Comparison of ENCODE assay signal across 17 cellular contexts in genomic region chr4:156778093-156778492, GRCh38.
DNase-seq lines count a peak whose midpoint lies in the region; ATAC-seq and TF ChIP-seq lines count a peak whose summit lies in the region.
"Had no signal": no experiment of that assay in that cellular context is flagged by ENCODE, and none has a peak within 500 bp of the region (broad histone marks: within the 10 kb centered on the region; RNA-seq: fewer than 3 reads in every experiment).

No MANE protein-coding gene starts in this region.

- H3K36me3 ChIP-seq in RWPE2 (ENCODE audit: low read depth) (peaks cover 8% of the 10 kb centered on the region; the same call in 1 of the 2 replicates), fibroblast of lung (ENCODE audit: control insufficient read depth, insufficient read depth, low read length) (no peaks in the 10 kb centered on the region), sigmoid colon (no peaks in the 10 kb centered on the region), right lobe of liver (no peaks in the 10 kb centered on the region)
- H3K36me3 ChIP-seq: left ventricle myocardium inferior, neutrophil had no signal

- no peak overlapping the region for H3K9ac ChIP-seq in fibroblast of lung (ENCODE audit: insufficient read depth, low read length)

- TF ChIP-seq CTCF in AG10803 (conservative IDR thresholded peaks at IDR 0.05; ENCODE audit: low read length) (no peak), RWPE2 (IDR thresholded peaks at IDR 0.05; ENCODE audit: poor library complexity, severe bottlenecking) (no peak), fibroblast of lung (conservative IDR thresholded peaks at IDR 0.05 in 1 of 2, IDR thresholded peaks at IDR 0.05 in 1 of 2; ENCODE audit: low read depth in 1 of 2, low read length in 2 of 2) (no peak), sigmoid colon (IDR thresholded peaks at IDR 0.05) (no peak), right lobe of liver (IDR thresholded peaks at IDR 0.05) (no peak)

- peaks cover 8% of the 10 kb centered on the region for H3K79me2 ChIP-seq in fibroblast of lung (ENCODE audit: control insufficient read depth, insufficient read depth, low read length)

- H3K4me2 ChIP-seq in fibroblast of lung (ENCODE audit: extremely low read depth, insufficient read depth, low read length), result peak overlapping the region; percentile 11

- H3K4me1 ChIP-seq in RWPE2 (ENCODE audit: insufficient read depth, poor library complexity, severe bottlenecking) (peaks cover 99% of the 10 kb centered on the region), fibroblast of lung (ENCODE audit: control insufficient read depth, extremely low read depth, insufficient read depth, low read length) (peaks cover 10% of the 10 kb centered on the region), sigmoid colon (peaks cover 0 to 59% (median 36%) of the 10 kb centered on the region in 4 donors), right lobe of liver (no peaks in the 10 kb centered on the region), right cardiac atrium (ENCODE audit: control insufficient read depth, insufficient read depth, low read length) (peaks cover 1% of the 10 kb centered on the region)

- no peak for ATAC-seq in RWPE2 (ENCODE audit: low read depth)
- no peak for ATAC-seq in right lobe of liver
- ATAC-seq in right cardiac atrium, result no peak
- ATAC-seq: activated CD8-positive, alpha-beta memory T cell treated with anti-CD3 and anti-CD28 coated beads, Interleukin-2, amount 10 ng/mL, durations not matched to agents 7 days and 5 days; stimulated activated naive B cell treated with anti-CD40 and anti-IgM and Interleukin-4, amounts not matched to agents 10 μg/mL and 1 μg/mL and 100 μg/mL, for 72 hours had no signal

- DNase-seq in AG10803 (ENCODE audit: low read depth) (peak; percentile 71), RWPE2 (ENCODE audit: low spot score) (no peak), fibroblast of lung (ENCODE audit: low read depth in 2 of 2) (peak; percentile 46 to 85), sigmoid colon (no peak), right lobe of liver (no peak), right cardiac atrium (no peak)
- DNase-seq in stimulated activated CD4-positive, alpha-beta T cell treated with anti-CD3 and anti-CD28 coated beads, Interleukin-1b, Interleukin-23, amount 100 ng/mL, for 48 hours, result no peak
- DNase-seq in NK-92 treated with Interleukin-12 subunit alpha and Interleukin-12 subunit beta, amount 100 ng/mL, for 24 hours (lab: John Stamatoyannopoulos, UW), result no peak
- DNase-seq: ACHN; activated CD8-positive, alpha-beta memory T cell treated with anti-CD3 and anti-CD28 coated beads, Interleukin-2, amount 10 ng/mL, durations not matched to agents 7 days and 5 days; activated naive CD8-positive, alpha-beta T cell treated with anti-CD3 and anti-CD28 coated beads for 36 hours; erythroblast; left ventricle myocardium inferior; NCI-H2029 treated with DMSO at 0.1 percent for 48 hours; retina; stimulated activated naive B cell treated with anti-CD40 and anti-IgM and Interleukin-4, amounts not matched to agents 10 μg/mL and 1 μg/mL and 100 μg/mL, for 72 hours had no signal

- H3K4me3 ChIP-seq in AG10803 (ENCODE audit: low read length) (no peak overlapping the region), RWPE2 (ENCODE audit: severe bottlenecking) (no peak overlapping the region), fibroblast of lung (replicated peaks in 1 of 4; ENCODE audit: control extremely low read depth in 1 of 4, insufficient read depth in 1 of 4, low read depth in 3 of 4, low read length in 4 of 4) (no peak overlapping the region), sigmoid colon (no peak overlapping the region), right lobe of liver (no peak overlapping the region), right cardiac atrium (ENCODE audit: low read length) (no peak overlapping the region)
- H3K4me3 ChIP-seq: left ventricle myocardium inferior had no signal

- H4K20me1 ChIP-seq in fibroblast of lung (ENCODE audit: control insufficient read depth, extremely low read depth, insufficient read depth, low read length), result no peaks in the 10 kb centered on the region

- no peaks in the 10 kb centered on the region for H3K9me3 ChIP-seq in RWPE2 (ENCODE audit: severe bottlenecking)
- no peaks in the 10 kb centered on the region for H3K9me3 ChIP-seq in fibroblast of lung (ENCODE audit: control insufficient read depth, insufficient read depth, low read depth, low read length)
- no peaks in the 10 kb centered on the region for H3K9me3 ChIP-seq in sigmoid colon
- H3K9me3 ChIP-seq in right lobe of liver, result no peaks in the 10 kb centered on the region
- no peaks in the 10 kb centered on the region for H3K9me3 ChIP-seq in right cardiac atrium (ENCODE audit: control insufficient read depth, low read length)
- H3K9me3 ChIP-seq: left ventricle myocardium inferior, neutrophil had no signal

- H3K27me3 ChIP-seq in RWPE2 (ENCODE audit: insufficient read depth, poor library complexity, severe bottlenecking) (no peaks in the 10 kb centered on the region), fibroblast of lung (ENCODE audit: control insufficient read depth, insufficient read depth, low read length) (no peaks in the 10 kb centered on the region), sigmoid colon (no peaks in the 10 kb centered on the region), right lobe of liver (no peaks in the 10 kb centered on the region), right cardiac atrium (ENCODE audit: control insufficient read depth, insufficient read depth) (no peaks in the 10 kb centered on the region)
- H3K27me3 ChIP-seq: neutrophil had no signal

- intact Hi-C loops in sigmoid colon (cut with DNase I), result loop anchor here (10.0 kb wide), 1 partner anchor 267 kb away; no protein-coding TSS in a partner anchor
- intact Hi-C loops in right lobe of liver (cut with DNase I), result no loop called here
- intact Hi-C loops in right cardiac atrium (cut with DNase I), result no loop called here

- H2AFZ ChIP-seq in fibroblast of lung (ENCODE audit: low read length), result no peak overlapping the region

- TF ChIP-seq EP300 in sigmoid colon (IDR thresholded peaks at IDR 0.05), result no peak

- TF ChIP-seq POLR2A in sigmoid colon (IDR thresholded peaks at IDR 0.05) (no peak), right lobe of liver (IDR thresholded peaks at IDR 0.05) (no peak)

- WGBS in sigmoid colon, 2 donors, result 71 to 72% methylated on average over 1 of the region's 1 CpG
- 77% methylated on average over 1 of the region's 1 CpG for WGBS in right lobe of liver (ENCODE audit: insufficient coverage, low coverage, low lambda C conversion rate, missing lambda C conversion rate)
- 68% methylated on average over 1 of the region's 1 CpG for WGBS in right cardiac atrium

- peak overlapping the region; percentile 98 for H3K27ac ChIP-seq in RWPE2 (ENCODE audit: poor library complexity, severe bottlenecking)
- H3K27ac ChIP-seq in fibroblast of lung (ENCODE audit: insufficient read depth, low read length), result peak overlapping the region; percentile 60
- peak overlapping the region in 3 of 4 donors; percentile 33 to 60 (median 46) for H3K27ac ChIP-seq in sigmoid colon
- no peak overlapping the region for H3K27ac ChIP-seq in right lobe of liver
- no peak overlapping the region for H3K27ac ChIP-seq in right cardiac atrium (ENCODE audit: low read length)
- H3K27ac ChIP-seq: left ventricle myocardium inferior, neutrophil had no signal

Comparison
In these comparisons a context has a peak if more than half of its experiments do, and no peak if none do; other contexts are left out.
1. DNase-seq: peak in AG10803 (single experiment) and fibroblast of lung (2 of 2); none in RWPE2 (single experiment), sigmoid colon (single experiment), stimulated activated CD4-positive, alpha-beta T cell treated with anti-CD3 and anti-CD28 coated beads, Interleukin-1b, Interleukin-23, amount 100 ng/mL, for 48 hours (single experiment), NK-92 treated with Interleukin-12 subunit alpha and Interleukin-12 subunit beta, amount 100 ng/mL, for 24 hours (single experiment), right lobe of liver (0 of 3) and right cardiac atrium (0 of 3).
2. H3K27ac ChIP-seq: peak in RWPE2 (single experiment), fibroblast of lung (single experiment) and sigmoid colon (3 of 4); none in right lobe of liver (0 of 3) and right cardiac atrium (single experiment).